Comparison of ENCODE assay signal across 15 cellular contexts in genomic region chr5:132484386-132484715, GRCh38. TPM values are rescaled to one million over a fixed set of nuclear protein-coding genes. Genes with fewer than 3 reads are reported as not detected.
DNase-seq lines count a peak whose midpoint lies in the region; ATAC-seq and TF ChIP-seq lines count a peak whose summit lies in the region.
"Had no signal": no experiment of that assay in that cellular context is flagged by ENCODE, and none has a peak within 500 bp of the region (broad histone marks: within the 10 kb centered on the region; RNA-seq: fewer than 3 reads in every experiment).

No MANE protein-coding gene starts in this region.

- H3K9me3 ChIP-seq in CD8-positive, alpha-beta memory T cell (ENCODE audit: low read length) = no peaks in the 10 kb centered on the region
- no peaks in the 10 kb centered on the region for H3K9me3 ChIP-seq in sigmoid colon

- H3K27me3 Mint-ChIP-seq in CD8-positive, alpha-beta memory T cell = peaks cover 0 to 10% of the 10 kb centered on the region in 2 donors
- no peaks in the 10 kb centered on the region for H3K27me3 Mint-ChIP-seq in activated naive CD8-positive, alpha-beta T cell treated with anti-CD3 and anti-CD28 coated beads, Interleukin-2, amount 10 ng/mL, durations not matched to agents 7 days and 5 days

- TF ChIP-seq EP300 in sigmoid colon (IDR thresholded peaks at IDR 0.05) = no peak

- H3K27ac ChIP-seq in CD8-positive, alpha-beta memory T cell (ENCODE audit: low read depth, low read length) = no peak overlapping the region
- H3K27ac ChIP-seq in RWPE1 (peak overlapping the region; percentile 78), sigmoid colon (no peak overlapping the region)

- WGBS in sigmoid colon, 2 donors = 74 to 81% methylated on average over 3 of the region's 3 CpGs

- H3K27ac Mint-ChIP-seq in CD8-positive, alpha-beta memory T cell = peak overlapping the region in 7 of 8 donors; percentile 73 to 100 (median 85)
- H3K27ac Mint-ChIP-seq in activated naive CD8-positive, alpha-beta T cell treated with anti-CD3 and anti-CD28 coated beads, Interleukin-2, amount 10 ng/mL, durations not matched to agents 7 days and 5 days = peak overlapping the region; percentile 65
- H3K27ac Mint-ChIP-seq: GM23338 had no signal

- TF ChIP-seq CTCF in RWPE1 (conservative IDR thresholded peaks at IDR 0.05; ENCODE audit: low read depth) (no peak), sigmoid colon (IDR thresholded peaks at IDR 0.05) (no peak)

- no peak overlapping the region for H3K4me3 ChIP-seq in CD8-positive, alpha-beta memory T cell (ENCODE audit: low read length)
- no peak overlapping the region for H3K4me3 ChIP-seq in sigmoid colon
- H3K4me3 ChIP-seq: GM23338, K562 had no signal

- H3K36me3 ChIP-seq in CD8-positive, alpha-beta memory T cell (ENCODE audit: insufficient read depth, low read length) = peaks cover 66% of the 10 kb centered on the region
- peaks cover 22 to 66% (median 42%) of the 10 kb centered on the region in 4 donors for H3K36me3 ChIP-seq in sigmoid colon

- peaks cover 78% of the 10 kb centered on the region for H3K4me1 ChIP-seq in CD8-positive, alpha-beta memory T cell (ENCODE audit: insufficient read depth, low read length)
- peaks cover 0 to 35% (median 30%) of the 10 kb centered on the region in 4 donors for H3K4me1 ChIP-seq in sigmoid colon

- no peak for TF ChIP-seq POLR2A in sigmoid colon (IDR thresholded peaks at IDR 0.05)

- no peak for DNase-seq in CD8-positive, alpha-beta memory T cell
- DNase-seq in RWPE1 (ENCODE audit: low spot score) = no peak
- peak; percentile 29 for DNase-seq in activated naive CD8-positive, alpha-beta T cell treated with anti-CD3 and anti-CD28 coated beads, Interleukin-2, amount 10 ng/mL, durations not matched to agents 7 days and 5 days
- peak; percentile 52 for DNase-seq in sigmoid colon
- no peak for DNase-seq in NCI-H2196 (lab: John Stamatoyannopoulos, UW; ENCODE audit: unreplicated experiment)
- DNase-seq in C1 segment of cervical spinal cord (lab: John Stamatoyannopoulos, UW) = no peak
- no peak for DNase-seq in NOMO-1 treated with dmso at 0.1 percent for 144 hours (lab: John Stamatoyannopoulos, UW; ENCODE audit: unreplicated experiment)
- DNase-seq: kidney, NCI-H1694, NCI-H774 had no signal

- peaks cover 77 to 91% (median 78%) of the 10 kb centered on the region in 3 donors for H3K4me1 Mint-ChIP-seq in CD8-positive, alpha-beta memory T cell
- peaks cover 59% of the 10 kb centered on the region for H3K4me1 Mint-ChIP-seq in activated naive CD8-positive, alpha-beta T cell treated with anti-CD3 and anti-CD28 coated beads, Interleukin-2, amount 10 ng/mL, durations not matched to agents 7 days and 5 days

- no peaks in the 10 kb centered on the region for H3K27me3 ChIP-seq in CD8-positive, alpha-beta memory T cell (ENCODE audit: insufficient read depth, low read length, poor library complexity, severe bottlenecking)
- H3K27me3 ChIP-seq in sigmoid colon = no peaks in the 10 kb centered on the region

- H3K36me3 Mint-ChIP-seq in CD8-positive, alpha-beta memory T cell = peaks cover 46 to 80% (median 49%) of the 10 kb centered on the region in 3 donors
- H3K36me3 Mint-ChIP-seq in activated naive CD8-positive, alpha-beta T cell treated with anti-CD3 and anti-CD28 coated beads, Interleukin-2, amount 10 ng/mL, durations not matched to agents 7 days and 5 days = peaks cover 56% of the 10 kb centered on the region

- intact Hi-C loops in sigmoid colon (cut with DNase I) = no loop called here

- H3K9me3 Mint-ChIP-seq in CD8-positive, alpha-beta memory T cell = no peaks in the 10 kb centered on the region
- H3K9me3 Mint-ChIP-seq in activated naive CD8-positive, alpha-beta T cell treated with anti-CD3 and anti-CD28 coated beads, Interleukin-2, amount 10 ng/mL, durations not matched to agents 7 days and 5 days = no peaks in the 10 kb centered on the region
- H3K9me3 Mint-ChIP-seq: GM23338 had no signal

- CTCF ChIA-PET in CD8-positive, alpha-beta memory T cell (lab: Charles Lee) = interaction anchor here (1.1 to 14.5 kb wide), 10 partner anchors 9 to 98 kb away, joined by 3 to 222 read pairs (median 4); no protein-coding TSS in a partner anchor
- CTCF ChIA-PET in RWPE1 (lab: Yijun Ruan, JAX) = interaction anchor here (0.6 to 1.4 kb wide), 5 partner anchors 15 to 263 kb away, joined by 3 to 5 read pairs (median 3); partner anchors contain the start of gene CCNI2

- POLR2A ChIA-PET in CD8-positive, alpha-beta memory T cell (lab: Charles Lee) = interaction anchor here (1.3 to 16.3 kb wide), 5 partner anchors 11 to 73 kb away, joined by 3 to 182 read pairs (median 14); no protein-coding TSS in a partner anchor
- POLR2A ChIA-PET in RWPE1 (lab: Yijun Ruan, JAX; ENCODE audit: low non-redundant PET) = interaction anchor here (0.8 kb wide), 1 partner anchor 212 kb away, joined by 3 read pairs; no protein-coding TSS in a partner anchor
- POLR2A ChIA-PET in activated naive CD8-positive, alpha-beta T cell treated with anti-CD3 and anti-CD28 coated beads, Interleukin-2, amount 10 ng/mL, durations not matched to agents 7 days and 5 days (lab: Charles Lee) = interaction anchor here (0.5 to 30.8 kb wide), 10 partner anchors 6 to 153 kb away, joined by 3 to 1195 read pairs (median 7); partner anchors contain the start of gene IRF1

- no peak for ATAC-seq in activated naive CD8-positive, alpha-beta T cell treated with anti-CD3 and anti-CD28 coated beads, Interleukin-2, amount 10 ng/mL, durations not matched to agents 7 days and 5 days (ENCODE audit: low read depth)
- ATAC-seq: GM23338, K562, Right ventricle myocardium inferior had no signal

- peak overlapping the region in 6 of 7 donors; percentile 9 to 99 (median 68) for H3K4me3 Mint-ChIP-seq in CD8-positive, alpha-beta memory T cell
- no peak overlapping the region for H3K4me3 Mint-ChIP-seq in activated naive CD8-positive, alpha-beta T cell treated with anti-CD3 and anti-CD28 coated beads, Interleukin-2, amount 10 ng/mL, durations not matched to agents 7 days and 5 days
- H3K4me3 Mint-ChIP-seq: GM23338 had no signal

RNA-seq across cellular contexts. Expression of gene IRF1, which starts 6.2 kb away (rescaled TPM):
- 100 to 1,000 TPM; 115 to 121 TPM for total RNA-seq in CD8-positive, alpha-beta memory T cell
- polyA plus RNA-seq in CD8-positive, alpha-beta memory T cell = 204 TPM
- 100 to 1,000 TPM; 228 to 238 TPM for total RNA-seq in activated naive CD8-positive, alpha-beta T cell treated with anti-CD3 and anti-CD28 coated beads, Interleukin-2, amount 10 ng/mL, durations not matched to agents 7 days and 5 days
- 100 to 1,000 TPM in 1 of 4 donors, 10 to 100 TPM in 3; 15.3 to 124 (median 22.7) TPM for total RNA-seq in sigmoid colon
- polyA plus RNA-seq in sigmoid colon = 100 to 1,000 TPM in 1 of 3 donors, 10 to 100 TPM in 2; 37.2 to 169 (median 70.5) TPM

RNA-seq across cellular contexts. Expression of gene IL5, which starts 59.0 kb away (rescaled TPM):
- 10 to 100 TPM; 83.0 to 84.3 TPM for total RNA-seq in CD8-positive, alpha-beta memory T cell
- not detected for polyA plus RNA-seq in CD8-positive, alpha-beta memory T cell
- not detected for total RNA-seq in activated naive CD8-positive, alpha-beta T cell treated with anti-CD3 and anti-CD28 coated beads, Interleukin-2, amount 10 ng/mL, durations not matched to agents 7 days and 5 days
- not detected for total RNA-seq in sigmoid colon
- polyA plus RNA-seq in sigmoid colon = not detected
- total RNA-seq: bronchial epithelial cell, glomerular endothelial cell, GM23338, K562, kidney, Right ventricle myocardium inferior had no signal
- polyA plus RNA-seq: GM23338 had no signal

Comparison
In these comparisons a context has a peak if more than half of its experiments do, and no peak if none do; other contexts are left out.
1. DNase-seq: peak in activated naive CD8-positive, alpha-beta T cell treated with anti-CD3 and anti-CD28 coated beads, Interleukin-2, amount 10 ng/mL, durations not matched to agents 7 days and 5 days (single experiment) and sigmoid colon (single experiment); none in CD8-positive, alpha-beta memory T cell (0 of 5), RWPE1 (single experiment), NCI-H2196 (single experiment), C1 segment of cervical spinal cord (0 of 14) and NOMO-1 treated with dmso at 0.1 percent for 144 hours (single experiment).
2. RNA of gene IL5, which starts 59.0 kb away (total RNA-seq): 83.0 to 84.3 TPM in CD8-positive, alpha-beta memory T cell; not detected in activated naive CD8-positive, alpha-beta T cell treated with anti-CD3 and anti-CD28 coated beads, Interleukin-2, amount 10 ng/mL, durations not matched to agents 7 days and 5 days and not detected in sigmoid colon; every median in the first group is over 10 times any median in the second.